8 cellular contexts compared by ENCODE assay signal in the genomic region with DNA sequence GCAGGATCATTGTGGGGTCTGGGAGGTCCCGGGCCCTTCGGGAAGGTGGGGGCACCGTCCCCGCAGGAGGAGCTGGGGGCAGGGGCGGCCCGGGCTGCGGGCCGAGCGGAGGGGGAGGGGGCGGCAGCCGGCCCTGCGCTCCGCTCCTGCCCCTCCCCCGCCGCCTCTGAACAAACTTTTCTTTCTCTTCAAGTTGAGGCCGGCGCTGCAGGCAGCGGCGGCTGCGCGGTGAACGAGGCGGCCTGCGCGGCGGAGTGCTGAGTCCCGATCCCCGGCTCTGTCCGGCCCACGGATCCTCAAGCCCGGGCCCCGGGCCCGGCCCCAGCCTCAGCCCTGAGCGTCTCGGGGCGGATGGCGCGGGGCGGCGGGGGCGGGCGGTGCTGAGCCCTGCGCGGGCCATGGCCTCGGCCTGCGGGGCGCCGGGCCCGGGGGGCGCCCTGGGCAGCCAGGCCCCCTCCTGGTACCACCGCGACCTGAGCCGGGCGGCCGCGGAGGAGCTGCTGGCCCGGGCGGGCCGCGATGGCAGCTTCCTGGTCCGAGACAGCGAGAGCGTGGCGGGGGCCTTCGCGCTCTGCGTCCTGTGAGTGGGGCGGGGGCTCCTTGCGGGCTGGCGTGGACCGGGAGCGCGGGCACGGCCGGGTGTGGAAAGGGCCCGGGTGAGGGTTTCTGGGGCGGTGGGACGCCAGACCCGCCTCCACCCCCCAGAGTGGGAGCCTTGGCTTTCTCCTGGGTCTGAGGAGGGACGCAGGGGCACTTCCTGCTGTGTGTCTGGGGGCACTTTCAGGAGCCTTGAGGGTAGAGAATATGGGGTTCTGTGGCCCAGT. TPM values are rescaled to one million over a fixed set of nuclear protein-coding genes. Genes with fewer than 3 reads are reported as not detected.
DNase-seq lines count a peak whose midpoint lies in the region; ATAC-seq and TF ChIP-seq lines count a peak whose summit lies in the region.

A gene with protein sequence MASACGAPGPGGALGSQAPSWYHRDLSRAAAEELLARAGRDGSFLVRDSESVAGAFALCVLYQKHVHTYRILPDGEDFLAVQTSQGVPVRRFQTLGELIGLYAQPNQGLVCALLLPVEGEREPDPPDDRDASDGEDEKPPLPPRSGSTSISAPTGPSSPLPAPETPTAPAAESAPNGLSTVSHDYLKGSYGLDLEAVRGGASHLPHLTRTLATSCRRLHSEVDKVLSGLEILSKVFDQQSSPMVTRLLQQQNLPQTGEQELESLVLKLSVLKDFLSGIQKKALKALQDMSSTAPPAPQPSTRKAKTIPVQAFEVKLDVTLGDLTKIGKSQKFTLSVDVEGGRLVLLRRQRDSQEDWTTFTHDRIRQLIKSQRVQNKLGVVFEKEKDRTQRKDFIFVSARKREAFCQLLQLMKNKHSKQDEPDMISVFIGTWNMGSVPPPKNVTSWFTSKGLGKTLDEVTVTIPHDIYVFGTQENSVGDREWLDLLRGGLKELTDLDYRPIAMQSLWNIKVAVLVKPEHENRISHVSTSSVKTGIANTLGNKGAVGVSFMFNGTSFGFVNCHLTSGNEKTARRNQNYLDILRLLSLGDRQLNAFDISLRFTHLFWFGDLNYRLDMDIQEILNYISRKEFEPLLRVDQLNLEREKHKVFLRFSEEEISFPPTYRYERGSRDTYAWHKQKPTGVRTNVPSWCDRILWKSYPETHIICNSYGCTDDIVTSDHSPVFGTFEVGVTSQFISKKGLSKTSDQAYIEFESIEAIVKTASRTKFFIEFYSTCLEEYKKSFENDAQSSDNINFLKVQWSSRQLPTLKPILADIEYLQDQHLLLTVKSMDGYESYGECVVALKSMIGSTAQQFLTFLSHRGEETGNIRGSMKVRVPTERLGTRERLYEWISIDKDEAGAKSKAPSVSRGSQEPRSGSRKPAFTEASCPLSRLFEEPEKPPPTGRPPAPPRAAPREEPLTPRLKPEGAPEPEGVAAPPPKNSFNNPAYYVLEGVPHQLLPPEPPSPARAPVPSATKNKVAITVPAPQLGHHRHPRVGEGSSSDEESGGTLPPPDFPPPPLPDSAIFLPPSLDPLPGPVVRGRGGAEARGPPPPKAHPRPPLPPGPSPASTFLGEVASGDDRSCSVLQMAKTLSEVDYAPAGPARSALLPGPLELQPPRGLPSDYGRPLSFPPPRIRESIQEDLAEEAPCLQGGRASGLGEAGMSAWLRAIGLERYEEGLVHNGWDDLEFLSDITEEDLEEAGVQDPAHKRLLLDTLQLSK (plus strand): TSS at position 181 of the 824 bp plus-strand sequence. CDS start 218 bp downstream, at position 399.

- TF ChIP-seq CTCF in GM23338 (conservative IDR thresholded peaks at IDR 0.05; ENCODE audit: low read depth in 2 of 2) (no peak), WERI-Rb-1 (IDR thresholded peaks at IDR 0.05; ENCODE audit: low read depth, low read length) (no peak), lower lobe of right lung (IDR thresholded peaks at IDR 0.05) (no peak)

- H3K9me2 ChIP-seq in GM23338 (ENCODE audit: insufficient read depth): no peaks in the 10 kb centered on the region

- H3K9me3 ChIP-seq in WERI-Rb-1 (ENCODE audit: severe bottlenecking) (no peaks in the 10 kb centered on the region), duodenal mucosa (ENCODE audit: control insufficient read depth in 1 of 2, low read length in 2 of 2) (no peaks in the 10 kb centered on the region), lower lobe of right lung (no peaks in the 10 kb centered on the region)

- H3K27ac Mint-ChIP-seq in GM23338: peak within 1 kb of the TSS; percentile 95
- peak within 1 kb of the TSS; percentile 96 for H3K27ac Mint-ChIP-seq in stimulated activated effector memory CD8-positive, alpha-beta T cell treated with anti-CD3 and anti-CD28 coated beads, Interleukin-12 subunit alpha, Interleukin-12 subunit beta, amount 100 ng/mL, for 72 hours

- peak within 1 kb of the TSS; percentile 82 to 90 for H3K9ac ChIP-seq in duodenal mucosa (ENCODE audit: low read depth in 1 of 2, low read length in 2 of 2)

- no peaks in the 10 kb centered on the region for H3K9me3 Mint-ChIP-seq in GM23338
- H3K9me3 Mint-ChIP-seq in stimulated activated effector memory CD8-positive, alpha-beta T cell treated with anti-CD3 and anti-CD28 coated beads, Interleukin-12 subunit alpha, Interleukin-12 subunit beta, amount 100 ng/mL, for 72 hours: no peaks in the 10 kb centered on the region

- H3K4me1 Mint-ChIP-seq in GM23338: peaks cover 27% of the 10 kb centered on the region
- H3K4me1 Mint-ChIP-seq in stimulated activated effector memory CD8-positive, alpha-beta T cell treated with anti-CD3 and anti-CD28 coated beads, Interleukin-12 subunit alpha, Interleukin-12 subunit beta, amount 100 ng/mL, for 72 hours: peaks cover 52% of the 10 kb centered on the region

- peaks cover 2% of the 10 kb centered on the region; the same call in 1 of the 2 replicates for H3F3A ChIP-seq in GM23338 (replicated peaks; ENCODE audit: low read depth)

- H3K4me3 Mint-ChIP-seq in GM23338: peak within 1 kb of the TSS; percentile 95
- H3K4me3 Mint-ChIP-seq in stimulated activated effector memory CD8-positive, alpha-beta T cell treated with anti-CD3 and anti-CD28 coated beads, Interleukin-12 subunit alpha, Interleukin-12 subunit beta, amount 100 ng/mL, for 72 hours: peak within 1 kb of the TSS; percentile 97

- H3K4me1 ChIP-seq in GM23338 (ENCODE audit: insufficient read depth) (peaks cover 25% of the 10 kb centered on the region), duodenal mucosa (ENCODE audit: control insufficient read depth in 1 of 2, insufficient read depth in 2 of 2, low read length in 2 of 2) (peaks cover 16 to 25% of the 10 kb centered on the region in 2 donors), lower lobe of right lung (peaks cover 25% of the 10 kb centered on the region)

- H3K27ac ChIP-seq in GM23338 (ENCODE audit: low read depth) (peak within 1 kb of the TSS; percentile 91), WERI-Rb-1 (peak within 1 kb of the TSS; percentile 97), duodenal mucosa (ENCODE audit: low read depth, low read length) (peak within 1 kb of the TSS; percentile 90), lower lobe of right lung (peak within 1 kb of the TSS; percentile 95)

- H3K36me3 ChIP-seq in GM23338 (ENCODE audit: insufficient read depth) (no peaks in the 10 kb centered on the region; the same call in 1 of the 2 replicates), WERI-Rb-1 (peaks cover 37% of the 10 kb centered on the region), duodenal mucosa (ENCODE audit: control insufficient read depth in 1 of 2, insufficient read depth in 2 of 2, low read length in 2 of 2) (peaks cover 16 to 18% of the 10 kb centered on the region in 2 donors), lower lobe of right lung (peaks cover 30% of the 10 kb centered on the region)

- intact Hi-C loops in lower lobe of right lung (cut with DNase I): no loop called here

- H3K27me3 ChIP-seq in GM23338 (ENCODE audit: insufficient read depth): peaks cover 16% of the 10 kb centered on the region; the same call in 1 of the 2 replicates
- no peaks in the 10 kb centered on the region for H3K27me3 ChIP-seq in WERI-Rb-1 (ENCODE audit: insufficient read depth, low read depth, severe bottlenecking)
- no peaks in the 10 kb centered on the region for H3K27me3 ChIP-seq in duodenal mucosa (ENCODE audit: control insufficient read depth in 1 of 2, insufficient read depth in 2 of 2, low read length in 2 of 2)
- H3K27me3 ChIP-seq in lower lobe of right lung (ENCODE audit: low read depth): no peaks in the 10 kb centered on the region

- peak within 1 kb of the TSS; percentile 80 for H2AFZ ChIP-seq in GM23338

- H3K36me3 Mint-ChIP-seq in GM23338 (ENCODE audit: low read depth): peaks cover 18% of the 10 kb centered on the region
- peaks cover 22% of the 10 kb centered on the region for H3K36me3 Mint-ChIP-seq in stimulated activated effector memory CD8-positive, alpha-beta T cell treated with anti-CD3 and anti-CD28 coated beads, Interleukin-12 subunit alpha, Interleukin-12 subunit beta, amount 100 ng/mL, for 72 hours

- H3K27me3 Mint-ChIP-seq in GM23338 (ENCODE audit: insufficient read depth, low read depth, poor library complexity): peaks cover 17% of the 10 kb centered on the region

- peaks cover 12% of the 10 kb centered on the region for H4K20me1 ChIP-seq in GM23338 (replicated peaks; ENCODE audit: insufficient read depth)

- peak within 1 kb of the TSS; percentile 100 for H3K4me2 ChIP-seq in GM23338

- peak; percentile 3; the same call in 2 of the 3 replicates for ATAC-seq in GM23338
- peak; percentile 0 to 7 for ATAC-seq in lower lobe of right lung
- ATAC-seq in stimulated activated effector memory CD8-positive, alpha-beta T cell treated with anti-CD3 and anti-CD28 coated beads, Interleukin-12 subunit alpha, Interleukin-12 subunit beta, amount 100 ng/mL, for 72 hours: peak; percentile 2
- ATAC-seq in GM19035 (IDR thresholded peaks at IDR 0.05; ENCODE audit: unreplicated experiment): no peak

- H3K4me3 ChIP-seq in GM23338 (peak within 1 kb of the TSS; percentile 97), WERI-Rb-1 (ENCODE audit: low read depth, low read length) (peak within 1 kb of the TSS; percentile 87), duodenal mucosa (ENCODE audit: low read depth in 1 of 2, low read length in 2 of 2) (peak within 1 kb of the TSS; percentile 92 to 96), lower lobe of right lung (peak within 1 kb of the TSS; percentile 81)

- DNase-seq in AG08395 (ENCODE audit: low spot score) (peak; percentile 22), GM23338 (ENCODE audit: low spot score) (peak; percentile 76), WERI-Rb-1 (no peak), lower lobe of right lung (peak; percentile 73), GM19240 (ENCODE audit: insufficient read length, low spot score) (no peak)
- peak in 1 of 2 donors; percentile 66 for DNase-seq in stimulated activated effector memory CD8-positive, alpha-beta T cell treated with anti-CD3 and anti-CD28 coated beads, Interleukin-12 subunit alpha, Interleukin-12 subunit beta, amount 100 ng/mL, for 72 hours (ENCODE audit: low spot score in 2 of 2)

- peaks cover 20% of the 10 kb centered on the region for H3K79me2 ChIP-seq in GM23338 (replicated peaks; ENCODE audit: insufficient read depth)

TF ChIP-seq in GM23338, 12 proteins besides CTCF, POLR2A, EP300 and RAD21 (continues in another document):
- TF ChIP-seq, protein P1, sequence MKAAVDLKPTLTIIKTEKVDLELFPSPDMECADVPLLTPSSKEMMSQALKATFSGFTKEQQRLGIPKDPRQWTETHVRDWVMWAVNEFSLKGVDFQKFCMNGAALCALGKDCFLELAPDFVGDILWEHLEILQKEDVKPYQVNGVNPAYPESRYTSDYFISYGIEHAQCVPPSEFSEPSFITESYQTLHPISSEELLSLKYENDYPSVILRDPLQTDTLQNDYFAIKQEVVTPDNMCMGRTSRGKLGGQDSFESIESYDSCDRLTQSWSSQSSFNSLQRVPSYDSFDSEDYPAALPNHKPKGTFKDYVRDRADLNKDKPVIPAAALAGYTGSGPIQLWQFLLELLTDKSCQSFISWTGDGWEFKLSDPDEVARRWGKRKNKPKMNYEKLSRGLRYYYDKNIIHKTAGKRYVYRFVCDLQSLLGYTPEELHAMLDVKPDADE (IDR thresholded peaks at IDR 0.05): no peak
- no peak for TF ChIP-seq POLR2AphosphoS5 (IDR thresholded peaks at IDR 0.05; ENCODE audit: low read depth)
- no peak for TF ChIP-seq NANOG (IDR thresholded peaks at IDR 0.05; ENCODE audit: borderline replicate concordance)

RNA-seq across cellular contexts. Expression of the gene that starts here (rescaled TPM):
- 54.3 and 54.7 TPM in 2 replicates for total RNA-seq in GM23338 (2014; rRNA removed; shearing (Covaris generic))
- polyA plus RNA-seq in GM23338 (2016; fragmentation: Nextera tagmentation; extraction: Ambion mirVana): 15.5 and 21.5 TPM in 2 replicates
- 147 TPM for total RNA-seq in lower lobe of right lung

Comparison
In these comparisons a context has a peak if more than half of its experiments do, and no peak if none do; other contexts are left out.
1. DNase-seq: peak in AG08395 (single experiment), GM23338 (single experiment) and lower lobe of right lung (single experiment); none in WERI-Rb-1 (single experiment) and GM19240 (single experiment).
2. Peak in every context shown above with its lines, with median percentiles within 50 percentile points of each other: H3K27ac ChIP-seq and H3K4me3 ChIP-seq.